Comparison of ENCODE assay signal across 3 cellular contexts in genomic region chr1:168917309-168917708, GRCh38.
TF ChIP-seq lines count a peak whose summit lies in the region.

No MANE protein-coding gene starts in this region.

TF ChIP-seq in GM23338, 12 proteins besides CTCF, POLR2A, EP300 and RAD21 (continued from another document and continues in another):
- TF ChIP-seq ZNF462 (CRISPR knock-in tag; IDR thresholded peaks at IDR 0.05) (no peak), STAT1 (IDR thresholded peaks at IDR 0.05; ENCODE audit: unreplicated experiment) (no peak), ZNF331 (CRISPR knock-in tag; IDR thresholded peaks at IDR 0.05; ENCODE audit: low read depth) (no peak), NANOG (IDR thresholded peaks at IDR 0.05; ENCODE audit: borderline replicate concordance) (no peak), POLR2AphosphoS5 (IDR thresholded peaks at IDR 0.05; ENCODE audit: low read depth) (no peak)

TF ChIP-seq in H1, 55 proteins besides CTCF, POLR2A, EP300 and RAD21 (continued from another document):
- no peak for TF ChIP-seq GABPA (IDR thresholded peaks at IDR 0.05; ENCODE audit: borderline replicate concordance, insufficient read depth, low read length)

TF ChIP-seq in HEK293T, 16 proteins besides CTCF, POLR2A, EP300 and RAD21 (continued from another document):
- TF ChIP-seq FOXK2 (IDR thresholded peaks at IDR 0.05): no peak
- no peak for TF ChIP-seq LEF1 (IDR thresholded peaks at IDR 0.05; ENCODE audit: borderline replicate concordance)
- TF ChIP-seq BHLHE40 (IDR thresholded peaks at IDR 0.05; ENCODE audit: borderline replicate concordance): no peak
- TF ChIP-seq SP1 (IDR thresholded peaks at IDR 0.05): no peak
- TF ChIP-seq HDGF (IDR thresholded peaks at IDR 0.05; ENCODE audit: borderline replicate concordance): no peak
- no peak for TF ChIP-seq SUZ12 (IDR thresholded peaks at IDR 0.05)
- TF ChIP-seq CTBP1 (IDR thresholded peaks at IDR 0.05; ENCODE audit: borderline replicate concordance): no peak
- TF ChIP-seq ARNT (IDR thresholded peaks at IDR 0.05): no peak
- TF ChIP-seq FOXA1 (IDR thresholded peaks at IDR 0.05): no peak
- TF ChIP-seq NFRKB (IDR thresholded peaks at IDR 0.05): no peak
- TF ChIP-seq PKNOX1 (IDR thresholded peaks at IDR 0.05): no peak
- TF ChIP-seq ELF4 (IDR thresholded peaks at IDR 0.05): no peak
- no peak for TF ChIP-seq FOXM1 (IDR thresholded peaks at IDR 0.05; ENCODE audit: borderline replicate concordance)
- no peak for TF ChIP-seq L3MBTL2 (conservative IDR thresholded peaks at IDR 0.05)
